8 cellular contexts compared by ENCODE assay signal in the genomic region with DNA sequence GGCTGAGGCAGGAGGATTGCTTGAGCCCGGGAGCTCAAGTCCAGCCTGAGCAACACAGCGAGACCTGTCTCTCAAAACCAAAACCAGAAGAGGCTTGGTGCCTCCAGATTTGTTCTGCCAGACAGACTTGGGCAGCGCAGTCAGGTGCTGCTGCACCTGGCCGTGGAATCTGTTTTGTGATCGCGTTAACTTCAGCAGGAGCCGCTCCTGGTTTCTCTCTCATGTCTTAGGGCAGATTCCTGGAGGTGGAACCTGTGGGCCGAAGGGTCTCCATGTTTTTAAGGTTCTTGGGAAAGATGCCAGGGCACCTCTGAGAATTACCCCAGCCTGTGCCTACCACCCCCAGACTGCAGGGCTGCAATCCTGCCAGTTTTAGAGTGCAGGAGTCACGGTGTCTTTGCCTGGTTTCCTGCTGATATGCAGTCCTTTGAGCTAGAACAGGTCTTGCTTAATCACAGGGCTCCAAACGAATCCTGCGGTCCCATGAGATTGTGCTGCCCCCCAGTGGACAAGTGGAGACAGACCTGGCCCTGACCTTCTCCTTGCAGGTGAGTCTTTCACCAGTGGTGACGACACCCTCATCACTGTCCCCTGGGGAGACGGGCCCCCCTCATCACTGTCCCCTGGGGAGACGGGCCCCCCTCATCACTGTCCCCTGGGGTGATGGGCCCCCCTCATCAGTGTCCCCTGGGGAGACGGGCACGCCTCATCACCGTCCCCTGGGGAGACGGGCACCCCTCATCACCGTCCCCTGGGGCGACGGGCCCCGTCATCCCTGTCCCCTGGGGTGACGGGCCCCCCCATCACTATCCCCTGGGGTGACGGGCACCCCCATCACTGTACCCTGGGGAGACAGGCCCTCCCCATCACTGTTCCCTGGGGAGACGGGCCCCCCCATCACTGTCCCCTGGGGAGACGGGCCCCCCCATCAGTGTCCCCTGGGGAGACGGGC. TPM values are rescaled to one million over a fixed set of nuclear protein-coding genes. Genes with fewer than 3 reads are reported as not detected.
DNase-seq lines count a peak whose midpoint lies in the region; ATAC-seq and TF ChIP-seq lines count a peak whose summit lies in the region.

No MANE protein-coding gene starts in this region.

- H3K36me3 ChIP-seq in A673 (ENCODE audit: insufficient read depth, low read length, poor library complexity, severe bottlenecking), result no peaks in the 10 kb centered on the region
- H3K36me3 ChIP-seq in neural cell (ENCODE audit: insufficient read depth, low read length), result no peaks in the 10 kb centered on the region

- H3K27ac ChIP-seq in A673 (ENCODE audit: low read depth, low read length, poor library complexity, severe bottlenecking), result peak overlapping the region; percentile 24
- H3K27ac ChIP-seq in neural cell (ENCODE audit: low read length), result no peak overlapping the region

- ATAC-seq in GM18867 (IDR thresholded peaks at IDR 0.05; ENCODE audit: unreplicated experiment), result peak; percentile 62

- TF ChIP-seq RAD21 in neural cell (conservative IDR thresholded peaks at IDR 0.05), result peak; percentile 78

- TF ChIP-seq CTCF in A673 (conservative IDR thresholded peaks at IDR 0.05; ENCODE audit: low read depth, low read length) (peak; percentile 93), fibroblast of mammary gland (conservative IDR thresholded peaks at IDR 0.05; ENCODE audit: control insufficient read depth, insufficient read depth, low read depth, low read length) (peak; percentile 89), neural cell (IDR thresholded peaks at IDR 0.05; ENCODE audit: poor library complexity, severe bottlenecking) (peak; percentile 76)

- BruUV-seq in A673 (replicated peaks; lab: Mats Ljungman, UMichigan), result no TSS peak

- CTCF ChIA-PET in A673 (lab: Charles Lee), result interaction anchor here (0.5 to 1.3 kb wide), 6 partner anchors 36 to 265 kb away, joined by 3 to 11 read pairs (median 3); partner anchors contain the start of gene JAG2

- H3K4me2 ChIP-seq in neural cell (ENCODE audit: low read length), result no peak overlapping the region

- no peak for TF ChIP-seq EP300 in neural cell (conservative IDR thresholded peaks at IDR 0.05; ENCODE audit: poor library complexity, severe bottlenecking)

- peaks cover 3% of the 10 kb centered on the region for H4K20me1 ChIP-seq in neural cell (ENCODE audit: insufficient read depth)

- H3K9me2 ChIP-seq in neural cell (ENCODE audit: insufficient read depth, low read length), result no peaks in the 10 kb centered on the region

- H3K4me3 ChIP-seq in A673 (ENCODE audit: low read depth, low read length, poor library complexity, severe bottlenecking) (no peak overlapping the region), fibroblast of mammary gland (ENCODE audit: control insufficient read depth, low read depth, low read length) (no peak overlapping the region), neural cell (ENCODE audit: low read length) (no peak overlapping the region)

- POLR2A ChIA-PET in A673 (lab: Charles Lee; ENCODE audit: low non-redundant PET), result no interaction called here

- intact Hi-C loops in A673 (cut with micrococcal nuclease; ENCODE audit: unreplicated experiment), result loop anchor here (1.0 to 2.0 kb wide), 2 partner anchors 149 to 261 kb away; no protein-coding TSS in a partner anchor

- H3K9me3 ChIP-seq in A673 (ENCODE audit: low read depth, low read length, poor library complexity, severe bottlenecking) (no peaks in the 10 kb centered on the region), neural cell (ENCODE audit: low read length) (no peaks in the 10 kb centered on the region)

- no peaks in the 10 kb centered on the region for H3K79me2 ChIP-seq in neural cell (replicated peaks; ENCODE audit: insufficient read depth, low read length)

- DNase-seq in A673 (ENCODE audit: low spot score) (peak; percentile 93), LoVo (ENCODE audit: low spot score) (peak; percentile 82), RKO (ENCODE audit: low spot score) (peak; percentile 84), fibroblast of mammary gland (ENCODE audit: low read depth) (peak; percentile 85)
- peak; percentile 92 to 95 for DNase-seq in activated T-cell treated with anti-CD3 and anti-CD28 coated beads, Interleukin-2, amount 50 U/mL, for 48 hours
- peak; percentile 80 for DNase-seq in stimulated activated naive CD4-positive, alpha-beta T cell treated with Interleukin-2 at 50 U/mL for 16 hours (lab: John Stamatoyannopoulos, UW)

- H3K4me1 ChIP-seq in A673 (ENCODE audit: insufficient read depth, low read length, poor library complexity, severe bottlenecking), result peaks cover 8% of the 10 kb centered on the region

- no peak overlapping the region for H3K9ac ChIP-seq in neural cell (ENCODE audit: low read length)

- H2AFZ ChIP-seq in neural cell (ENCODE audit: low read depth, low read length), result no peak overlapping the region

- H3F3A ChIP-seq in neural cell (ENCODE audit: insufficient read depth, low read length, poor library complexity, severe bottlenecking), result no peaks in the 10 kb centered on the region

- H3K27me3 ChIP-seq in A673 (replicated peaks; ENCODE audit: insufficient read depth, low read depth, low read length, poor library complexity), result no peaks in the 10 kb centered on the region
- H3K27me3 ChIP-seq in neural cell (ENCODE audit: insufficient read depth, low read depth, low read length), result no peaks in the 10 kb centered on the region

TF ChIP-seq in neural cell, 6 proteins besides CTCF, POLR2A, EP300 and RAD21:
- TF ChIP-seq MXI1 (conservative IDR thresholded peaks at IDR 0.05; ENCODE audit: poor library complexity, severe bottlenecking) (no peak), TAF1 (IDR thresholded peaks at IDR 0.05; ENCODE audit: low read depth) (no peak), EZH2 (IDR thresholded peaks at IDR 0.05; ENCODE audit: borderline replicate concordance, insufficient read depth, low read length, poor library complexity, severe bottlenecking) (no peak), POLR2AphosphoS5 (IDR thresholded peaks at IDR 0.05) (no peak), SMC3 (conservative IDR thresholded peaks at IDR 0.05; ENCODE audit: poor library complexity) (peak; percentile 69)
- TF ChIP-seq, protein P1, sequence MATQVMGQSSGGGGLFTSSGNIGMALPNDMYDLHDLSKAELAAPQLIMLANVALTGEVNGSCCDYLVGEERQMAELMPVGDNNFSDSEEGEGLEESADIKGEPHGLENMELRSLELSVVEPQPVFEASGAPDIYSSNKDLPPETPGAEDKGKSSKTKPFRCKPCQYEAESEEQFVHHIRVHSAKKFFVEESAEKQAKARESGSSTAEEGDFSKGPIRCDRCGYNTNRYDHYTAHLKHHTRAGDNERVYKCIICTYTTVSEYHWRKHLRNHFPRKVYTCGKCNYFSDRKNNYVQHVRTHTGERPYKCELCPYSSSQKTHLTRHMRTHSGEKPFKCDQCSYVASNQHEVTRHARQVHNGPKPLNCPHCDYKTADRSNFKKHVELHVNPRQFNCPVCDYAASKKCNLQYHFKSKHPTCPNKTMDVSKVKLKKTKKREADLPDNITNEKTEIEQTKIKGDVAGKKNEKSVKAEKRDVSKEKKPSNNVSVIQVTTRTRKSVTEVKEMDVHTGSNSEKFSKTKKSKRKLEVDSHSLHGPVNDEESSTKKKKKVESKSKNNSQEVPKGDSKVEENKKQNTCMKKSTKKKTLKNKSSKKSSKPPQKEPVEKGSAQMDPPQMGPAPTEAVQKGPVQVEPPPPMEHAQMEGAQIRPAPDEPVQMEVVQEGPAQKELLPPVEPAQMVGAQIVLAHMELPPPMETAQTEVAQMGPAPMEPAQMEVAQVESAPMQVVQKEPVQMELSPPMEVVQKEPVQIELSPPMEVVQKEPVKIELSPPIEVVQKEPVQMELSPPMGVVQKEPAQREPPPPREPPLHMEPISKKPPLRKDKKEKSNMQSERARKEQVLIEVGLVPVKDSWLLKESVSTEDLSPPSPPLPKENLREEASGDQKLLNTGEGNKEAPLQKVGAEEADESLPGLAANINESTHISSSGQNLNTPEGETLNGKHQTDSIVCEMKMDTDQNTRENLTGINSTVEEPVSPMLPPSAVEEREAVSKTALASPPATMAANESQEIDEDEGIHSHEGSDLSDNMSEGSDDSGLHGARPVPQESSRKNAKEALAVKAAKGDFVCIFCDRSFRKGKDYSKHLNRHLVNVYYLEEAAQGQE (IDR thresholded peaks at IDR 0.05; ENCODE audit: borderline replicate concordance), result no peak

RNA-seq across cellular contexts. Expression of gene PACS2, which starts 37.6 kb away (rescaled TPM):
- 52.5 and 63.4 TPM in 2 replicates for total RNA-seq in A673 (2021)
- 77.7 and 110 TPM in 2 replicates for polyA plus RNA-seq in neural cell
- polyA minus RNA-seq in neural cell, result 133 and 151 TPM in 2 replicates

RNA-seq across cellular contexts. Expression of gene TEX22, which starts 46.1 kb away (rescaled TPM):
- total RNA-seq in A673 (2021), result 2.1 and 2.7 TPM in 2 replicates
- polyA plus RNA-seq in neural cell, result 0.22 TPM in 1 of 2 replicates, not detected in the other
- polyA minus RNA-seq in neural cell, result 0.69 TPM in 1 of 2 replicates, not detected in the other

RNA-seq across cellular contexts. Expression of gene BRF1, which starts 51.4 kb away (rescaled TPM):
- total RNA-seq in A673 (2021), result 41.8 and 48.0 TPM in 2 replicates
- 69.4 and 71.1 TPM in 2 replicates for polyA plus RNA-seq in neural cell
- 86.7 and 96.7 TPM in 2 replicates for polyA minus RNA-seq in neural cell
